8 cellular contexts compared by ENCODE assay signal in the genomic region with DNA sequence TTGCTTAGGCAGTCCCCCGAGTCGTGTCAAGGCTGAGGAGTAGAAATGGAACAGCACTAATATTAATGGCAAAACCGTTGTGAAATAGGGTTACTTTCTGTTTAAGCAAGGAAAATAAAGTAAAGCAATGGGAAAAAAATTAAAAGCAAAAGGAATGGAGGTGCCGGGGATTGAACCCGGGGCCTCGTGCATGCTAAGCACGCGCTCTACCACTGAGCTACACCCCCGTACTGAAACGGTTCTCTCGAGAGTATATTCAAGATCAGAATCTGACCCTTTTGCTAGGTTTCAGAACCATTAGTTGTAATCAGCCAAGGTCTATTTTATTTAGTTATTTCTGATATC.
DNase-seq lines count a peak whose midpoint lies in the region; ATAC-seq, FAIRE-seq and TF ChIP-seq lines count a peak whose summit lies in the region.

No MANE protein-coding gene starts in this region.

- H3K79me2 ChIP-seq in HepG2 (ENCODE audit: insufficient read depth, low read length), result no peaks in the 10 kb centered on the region

- no peaks in the 10 kb centered on the region for H3K9me3 Mint-ChIP-seq in activated CD4-positive, alpha-beta T cell treated with anti-CD3 and anti-CD28 coated beads for 36 hours (ENCODE audit: low read depth)

- H4K20me1 ChIP-seq in HepG2 (ENCODE audit: insufficient read depth, low read length), result no peaks in the 10 kb centered on the region

- peak overlapping the region; percentile 78 for H2AFZ ChIP-seq in HepG2 (ENCODE audit: low read length)

- FAIRE-seq in HepG2 (lab: Jason Lieb, UNC), result peak; percentile 66

- H3K27ac ChIP-seq in coronary artery (peak overlapping the region; percentile 54 to 76), HepG2 (ENCODE audit: extremely low read length, insufficient read depth, low read length) (peak overlapping the region; percentile 23)

- TF ChIP-seq CTCF in coronary artery (IDR thresholded peaks at IDR 0.05) (no peak), HepG2 (CRISPR knock-in tag; IDR thresholded peaks at IDR 0.05) (no peak)

- H3K27ac Mint-ChIP-seq in activated CD4-positive, alpha-beta T cell treated with anti-CD3 and anti-CD28 coated beads for 36 hours, result peak overlapping the region; percentile 75

- peak overlapping the region; percentile 78 for H3K4me2 ChIP-seq in HepG2 (ENCODE audit: low read depth, low read length)

- H3K9me3 ChIP-seq in HepG2 (ENCODE audit: low read length), result no peaks in the 10 kb centered on the region

- intact Hi-C loops in activated CD4-positive, alpha-beta T cell treated with anti-CD3 and anti-CD28 coated beads for 36 hours (cut with DNase I, micrococcal nuclease), result loop anchor here (1.0 to 10.0 kb wide), 9 partner anchors 47 to 757 kb away; a partner anchor contains a TSS
- intact Hi-C loops in HepG2 (cut with micrococcal nuclease; ENCODE audit: unreplicated experiment), result loop anchor here (1.0 to 5.0 kb wide), 6 partner anchors 25 to 274 kb away; no protein-coding TSS in a partner anchor

- POLR2A ChIA-PET in activated CD4-positive, alpha-beta T cell treated with anti-CD3 and anti-CD28 coated beads for 36 hours (lab: Charles Lee), result interaction anchor here (0.6 to 1.9 kb wide), 9 partner anchors 11 to 180 kb away, joined by 3 to 8 read pairs (median 5); a partner anchor contains a TSS
- POLR2A ChIA-PET in HepG2 (lab: Yijun Ruan, JAX), result interaction anchor here (0.9 to 2.7 kb wide), 8 partner anchors 28 to 177 kb away, joined by 3 to 17 read pairs (median 8); a partner anchor contains a TSS

- peaks cover 11% of the 10 kb centered on the region for H3K4me1 ChIP-seq in HepG2 (ENCODE audit: insufficient read depth, low read length)

- peaks cover 15% of the 10 kb centered on the region for H3K4me1 Mint-ChIP-seq in activated CD4-positive, alpha-beta T cell treated with anti-CD3 and anti-CD28 coated beads for 36 hours

- peak overlapping the region; percentile 51 for H3K9ac ChIP-seq in HepG2 (ENCODE audit: insufficient read depth, low read depth, low read length)

- H3K27me3 Mint-ChIP-seq in activated CD4-positive, alpha-beta T cell treated with anti-CD3 and anti-CD28 coated beads for 36 hours, result peaks cover 22% of the 10 kb centered on the region

- in situ Hi-C loops in HepG2 (cut with HindIII; ENCODE audit: extremely low pct_ligation_motif_present, low pct_unique_long_range_greater_than_20kb), result loop anchor here (5.0 to 25.0 kb wide), 2 partner anchors 179 to 749 kb away; a partner anchor contains a TSS

- CTCF ChIA-PET in activated CD4-positive, alpha-beta T cell treated with anti-CD3 and anti-CD28 coated beads for 36 hours (lab: Charles Lee), result interaction anchor here (0.6 to 5.9 kb wide), 38 partner anchors 11 to 1275 kb away, joined by 3 to 87 read pairs (median 4); a partner anchor contains a TSS
- CTCF ChIA-PET in HepG2 (lab: Yijun Ruan, JAX; ENCODE audit: low intra/inter-chr PET ratio, low total read pairs), result interaction anchor here (1.6 to 3.9 kb wide), 4 partner anchors 143 to 179 kb away, joined by 4 to 84 read pairs (median 6); no protein-coding TSS in a partner anchor

- peak overlapping the region; percentile 83 for H3K4me3 Mint-ChIP-seq in activated CD4-positive, alpha-beta T cell treated with anti-CD3 and anti-CD28 coated beads for 36 hours

- TF ChIP-seq RAD21 in HepG2 (CRISPR knock-in tag; IDR thresholded peaks at IDR 0.05), result no peak

- BruUV-seq in HepG2 (replicated peaks; lab: Mats Ljungman, UMichigan), result no TSS peak

- no peak for TF ChIP-seq POLR2A in HepG2 (IDR thresholded peaks at IDR 0.05; ENCODE audit: insufficient read depth in 1 of 2, low read depth in 2 of 2, low read length in 2 of 2)

- DNase-seq in NCI-H1417 (lab: John Stamatoyannopoulos, UW) (peak; percentile 76 to 92 (median 80)), NCI-H1417 treated with DMSO at 0.1 percent for 48 hours (lab: John Stamatoyannopoulos, UW) (no peak), NCI-H2227 (lab: John Stamatoyannopoulos, UW; ENCODE audit: unreplicated experiment) (peak; percentile 86), coronary artery (ENCODE audit: low spot score) (no peak), HepG2 (ENCODE audit: low spot score) (peak; percentile 80)
- peak; percentile 76 for DNase-seq in activated CD4-positive, alpha-beta T cell treated with anti-CD3 and anti-CD28 coated beads for 36 hours
- DNase-seq in stimulated activated CD4-positive, alpha-beta T cell treated with anti-CD3 and anti-CD28 coated beads, Interleukin-2, amount 100 ng/mL, for 4 hours (ENCODE audit: low read depth), result peak; percentile 59

- TF ChIP-seq EP300 in HepG2 (IDR thresholded peaks at IDR 0.05; ENCODE audit: low read depth in 2 of 2, low read length in 2 of 2), result no peak
- no peak for TF ChIP-seq EP300 in HepG2 (CRISPR knock-in tag; IDR thresholded peaks at IDR 0.05; ENCODE audit: borderline replicate concordance)

- H3K36me3 Mint-ChIP-seq in activated CD4-positive, alpha-beta T cell treated with anti-CD3 and anti-CD28 coated beads for 36 hours (ENCODE audit: low read depth), result peaks cover 3% of the 10 kb centered on the region

- H3K27me3 ChIP-seq in HepG2 (ENCODE audit: control insufficient read depth in 1 of 2, insufficient read depth in 2 of 2, low read length in 2 of 2), result no peaks in the 10 kb centered on the region; a peak in 1 of 5 replicates

- ATAC-seq in HG03060 (IDR thresholded peaks at IDR 0.05; ENCODE audit: low read depth, unreplicated experiment) (peak; percentile 28), HepG2 (peak; percentile 74)
- ATAC-seq in activated CD4-positive, alpha-beta T cell treated with anti-CD3 and anti-CD28 coated beads for 36 hours, result peak; percentile 54

- H3K4me3 ChIP-seq in coronary artery (peak overlapping the region; percentile 77), HepG2 (replicated peaks in 1 of 3; ENCODE audit: insufficient read depth in 1 of 3, low read depth in 2 of 3, low read length in 3 of 3) (peak overlapping the region; percentile 77 to 94 (median 83))

- no peaks in the 10 kb centered on the region for H3K36me3 ChIP-seq in HepG2 (replicated peaks in 1 of 2; ENCODE audit: control insufficient read depth in 1 of 2, insufficient read depth in 2 of 2, low read length in 2 of 2)

- WGBS in HepG2 (ENCODE audit: low lambda C conversion rate), result 1% methylated on average over 11 of the region's 11 CpGs

TF ChIP-seq in HepG2, 621 proteins besides CTCF, POLR2A, EP300 and RAD21 (continues in another document):
- TF ChIP-seq NONO (IDR thresholded peaks at IDR 0.05) (no peak), NONO (CRISPR knock-in tag; conservative IDR thresholded peaks at IDR 0.05) (0 out of 2 replicates have a peak, but pooled peaks have one; percentile 7), CCDC6 (CRISPR knock-in tag; IDR thresholded peaks at IDR 0.05) (no peak), MIER3 (CRISPR knock-in tag; IDR thresholded peaks at IDR 0.05; ENCODE audit: borderline replicate concordance) (no peak), ZNF383 (CRISPR knock-in tag; IDR thresholded peaks at IDR 0.05; ENCODE audit: borderline replicate concordance) (no peak), ZNF343 (CRISPR knock-in tag; IDR thresholded peaks at IDR 0.05) (no peak), ZNF329 (CRISPR knock-in tag; IDR thresholded peaks at IDR 0.05; ENCODE audit: low read depth) (no peak), ZNF546 (CRISPR knock-in tag; conservative IDR thresholded peaks at IDR 0.05) (no peak), ZNF703 (CRISPR knock-in tag; IDR thresholded peaks at IDR 0.05; ENCODE audit: borderline replicate concordance) (no peak), RFXANK (CRISPR knock-in tag; IDR thresholded peaks at IDR 0.05) (0 out of 2 replicates have a peak, but pooled peaks have one; percentile 2), RFX1 (IDR thresholded peaks at IDR 0.05) (no peak), SMAD9 (CRISPR knock-in tag; IDR thresholded peaks at IDR 0.05) (no peak), ZNF577 (CRISPR knock-in tag; IDR thresholded peaks at IDR 0.05; ENCODE audit: borderline replicate concordance, low read depth) (no peak), CEBPB (IDR thresholded peaks at IDR 0.05; ENCODE audit: borderline replicate concordance, low read depth, low read length) (no peak), GATA4 (IDR thresholded peaks at IDR 0.05; ENCODE audit: borderline replicate concordance, low read depth) (no peak)
- TF ChIP-seq, protein P1, sequence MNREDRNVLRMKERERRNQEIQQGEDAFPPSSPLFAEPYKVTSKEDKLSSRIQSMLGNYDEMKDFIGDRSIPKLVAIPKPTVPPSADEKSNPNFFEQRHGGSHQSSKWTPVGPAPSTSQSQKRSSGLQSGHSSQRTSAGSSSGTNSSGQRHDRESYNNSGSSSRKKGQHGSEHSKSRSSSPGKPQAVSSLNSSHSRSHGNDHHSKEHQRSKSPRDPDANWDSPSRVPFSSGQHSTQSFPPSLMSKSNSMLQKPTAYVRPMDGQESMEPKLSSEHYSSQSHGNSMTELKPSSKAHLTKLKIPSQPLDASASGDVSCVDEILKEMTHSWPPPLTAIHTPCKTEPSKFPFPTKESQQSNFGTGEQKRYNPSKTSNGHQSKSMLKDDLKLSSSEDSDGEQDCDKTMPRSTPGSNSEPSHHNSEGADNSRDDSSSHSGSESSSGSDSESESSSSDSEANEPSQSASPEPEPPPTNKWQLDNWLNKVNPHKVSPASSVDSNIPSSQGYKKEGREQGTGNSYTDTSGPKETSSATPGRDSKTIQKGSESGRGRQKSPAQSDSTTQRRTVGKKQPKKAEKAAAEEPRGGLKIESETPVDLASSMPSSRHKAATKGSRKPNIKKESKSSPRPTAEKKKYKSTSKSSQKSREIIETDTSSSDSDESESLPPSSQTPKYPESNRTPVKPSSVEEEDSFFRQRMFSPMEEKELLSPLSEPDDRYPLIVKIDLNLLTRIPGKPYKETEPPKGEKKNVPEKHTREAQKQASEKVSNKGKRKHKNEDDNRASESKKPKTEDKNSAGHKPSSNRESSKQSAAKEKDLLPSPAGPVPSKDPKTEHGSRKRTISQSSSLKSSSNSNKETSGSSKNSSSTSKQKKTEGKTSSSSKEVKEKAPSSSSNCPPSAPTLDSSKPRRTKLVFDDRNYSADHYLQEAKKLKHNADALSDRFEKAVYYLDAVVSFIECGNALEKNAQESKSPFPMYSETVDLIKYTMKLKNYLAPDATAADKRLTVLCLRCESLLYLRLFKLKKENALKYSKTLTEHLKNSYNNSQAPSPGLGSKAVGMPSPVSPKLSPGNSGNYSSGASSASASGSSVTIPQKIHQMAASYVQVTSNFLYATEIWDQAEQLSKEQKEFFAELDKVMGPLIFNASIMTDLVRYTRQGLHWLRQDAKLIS (CRISPR knock-in tag; IDR thresholded peaks at IDR 0.05), result no peak
- TF ChIP-seq, protein P2, sequence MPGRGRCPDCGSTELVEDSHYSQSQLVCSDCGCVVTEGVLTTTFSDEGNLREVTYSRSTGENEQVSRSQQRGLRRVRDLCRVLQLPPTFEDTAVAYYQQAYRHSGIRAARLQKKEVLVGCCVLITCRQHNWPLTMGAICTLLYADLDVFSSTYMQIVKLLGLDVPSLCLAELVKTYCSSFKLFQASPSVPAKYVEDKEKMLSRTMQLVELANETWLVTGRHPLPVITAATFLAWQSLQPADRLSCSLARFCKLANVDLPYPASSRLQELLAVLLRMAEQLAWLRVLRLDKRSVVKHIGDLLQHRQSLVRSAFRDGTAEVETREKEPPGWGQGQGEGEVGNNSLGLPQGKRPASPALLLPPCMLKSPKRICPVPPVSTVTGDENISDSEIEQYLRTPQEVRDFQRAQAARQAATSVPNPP (CRISPR knock-in tag; IDR thresholded peaks at IDR 0.05), result no peak

Comparison
In these comparisons a context has a peak if more than half of its experiments do, and no peak if none do; other contexts are left out.
1. DNase-seq: peak in NCI-H1417 (3 of 3), NCI-H2227 (single experiment), activated CD4-positive, alpha-beta T cell treated with anti-CD3 and anti-CD28 coated beads for 36 hours (single experiment), HepG2 (single experiment) and stimulated activated CD4-positive, alpha-beta T cell treated with anti-CD3 and anti-CD28 coated beads, Interleukin-2, amount 100 ng/mL, for 4 hours (single experiment); none in NCI-H1417 treated with DMSO at 0.1 percent for 48 hours (single experiment) and coronary artery (single experiment).
2. Peak in every context shown above with its lines, with median percentiles within 50 percentile points of each other: ATAC-seq.